1 cellular context compared by ENCODE assay signal in the genomic region with DNA sequence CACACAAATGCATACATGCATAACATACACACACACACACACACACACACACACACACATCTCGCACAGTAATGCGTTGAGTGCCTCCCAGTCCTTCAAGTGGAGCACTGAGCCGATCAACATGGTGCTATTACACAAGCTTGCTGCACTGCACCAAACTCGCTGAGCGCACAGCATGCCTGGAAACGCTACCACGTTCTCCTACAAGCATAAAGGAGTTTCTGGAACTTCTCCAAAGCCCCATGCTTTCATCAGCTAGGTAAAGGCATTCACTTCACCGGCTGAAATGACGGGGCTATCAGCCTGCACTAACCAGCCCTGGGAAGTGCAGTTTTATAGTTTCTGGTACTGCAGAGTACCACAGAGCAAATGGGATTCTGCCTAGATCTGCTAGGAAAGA.
TF ChIP-seq lines count a peak whose summit lies in the region.

No MANE protein-coding gene starts in this region.

TF ChIP-seq in H1, 55 proteins besides CTCF, POLR2A, EP300 and RAD21:
- TF ChIP-seq, protein P1, sequence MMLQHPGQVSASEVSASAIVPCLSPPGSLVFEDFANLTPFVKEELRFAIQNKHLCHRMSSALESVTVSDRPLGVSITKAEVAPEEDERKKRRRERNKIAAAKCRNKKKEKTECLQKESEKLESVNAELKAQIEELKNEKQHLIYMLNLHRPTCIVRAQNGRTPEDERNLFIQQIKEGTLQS (IDR thresholded peaks at IDR 0.05; ENCODE audit: insufficient read depth, low read depth, low read length): no peak
- TF ChIP-seq TCF12 (IDR thresholded peaks at IDR 0.05; ENCODE audit: low read depth, low read length) (no peak), BACH1 (IDR thresholded peaks at IDR 0.05; ENCODE audit: low read length) (no peak), PHF8 (conservative IDR thresholded peaks at IDR 0.05; ENCODE audit: low read depth, low read length) (no peak), HDAC6 (IDR thresholded peaks at IDR 0.05; ENCODE audit: low read depth, low read length) (no peak), TBP (IDR thresholded peaks at IDR 0.05; ENCODE audit: low read depth, low read length) (no peak), CHD1 (IDR thresholded peaks at IDR 0.05; ENCODE audit: low read depth, low read length) (no peak), JUN (IDR thresholded peaks at IDR 0.05; ENCODE audit: low read depth, low read length) (no peak), RFX5 (IDR thresholded peaks at IDR 0.05; ENCODE audit: borderline replicate concordance, low read depth, low read length) (no peak), RNF2 (IDR thresholded peaks at IDR 0.05; ENCODE audit: borderline replicate concordance, low read depth, low read length, missing control alignments, poor library complexity, severe bottlenecking) (no peak), E2F6 (IDR thresholded peaks at IDR 0.05) (no peak), EZH2 (IDR thresholded peaks at IDR 0.05; ENCODE audit: low read depth, low read length, severe bottlenecking) (no peak), GABPA (IDR thresholded peaks at IDR 0.05; ENCODE audit: borderline replicate concordance, insufficient read depth, low read length) (no peak), ASH2L (IDR thresholded peaks at IDR 0.05; ENCODE audit: low read length) (no peak)
- TF ChIP-seq, protein P2, sequence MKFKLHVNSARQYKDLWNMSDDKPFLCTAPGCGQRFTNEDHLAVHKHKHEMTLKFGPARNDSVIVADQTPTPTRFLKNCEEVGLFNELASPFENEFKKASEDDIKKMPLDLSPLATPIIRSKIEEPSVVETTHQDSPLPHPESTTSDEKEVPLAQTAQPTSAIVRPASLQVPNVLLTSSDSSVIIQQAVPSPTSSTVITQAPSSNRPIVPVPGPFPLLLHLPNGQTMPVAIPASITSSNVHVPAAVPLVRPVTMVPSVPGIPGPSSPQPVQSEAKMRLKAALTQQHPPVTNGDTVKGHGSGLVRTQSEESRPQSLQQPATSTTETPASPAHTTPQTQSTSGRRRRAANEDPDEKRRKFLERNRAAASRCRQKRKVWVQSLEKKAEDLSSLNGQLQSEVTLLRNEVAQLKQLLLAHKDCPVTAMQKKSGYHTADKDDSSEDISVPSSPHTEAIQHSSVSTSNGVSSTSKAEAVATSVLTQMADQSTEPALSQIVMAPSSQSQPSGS (IDR thresholded peaks at IDR 0.05; ENCODE audit: low read length): no peak
